Comparison of ENCODE assay signal across 8 cellular contexts in the genomic region with DNA sequence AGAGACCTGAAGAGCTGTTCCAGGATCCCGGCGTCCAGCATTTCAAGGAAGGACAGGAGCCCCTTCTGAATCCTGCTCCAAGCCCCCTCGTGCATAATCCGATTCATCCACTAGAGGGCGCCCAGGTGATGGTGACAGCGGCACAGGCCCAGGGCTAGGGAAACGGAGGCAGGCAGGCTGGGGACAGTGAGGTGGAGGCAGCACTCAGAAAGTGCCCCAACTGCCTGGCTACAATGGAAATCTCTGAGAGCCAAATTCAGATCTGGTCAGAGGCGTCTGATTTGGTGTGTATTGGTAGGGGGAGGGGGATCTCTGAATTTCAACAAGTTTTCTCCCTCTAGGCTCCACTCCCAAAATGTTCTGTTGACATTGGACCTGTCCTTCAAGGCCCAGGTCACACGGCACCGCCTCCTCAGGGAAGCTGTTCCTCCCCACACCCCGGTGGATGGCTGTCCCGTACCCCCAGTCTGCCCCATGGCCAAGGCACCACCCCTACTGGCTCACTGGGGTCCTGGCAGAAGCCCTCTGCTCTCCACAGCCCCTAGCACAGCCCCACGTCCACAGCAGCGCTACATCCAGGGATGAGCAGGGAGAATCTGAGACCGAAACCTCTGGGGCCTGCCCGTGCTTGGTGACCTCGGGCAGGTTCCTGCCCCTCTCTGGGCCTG.
A peak's percentile ranks its signal among the peaks of the same experiment; 100 is the strongest.
DNase-seq lines count a peak whose midpoint lies in the region; ATAC-seq and TF ChIP-seq lines count a peak whose summit lies in the region.

No MANE protein-coding gene starts in this region.

- H3K4me3 Mint-ChIP-seq in CD14-positive monocyte: no peak overlapping the region
- H3K4me3 Mint-ChIP-seq in activated naive CD4-positive, alpha-beta T cell treated with anti-CD3 and anti-CD28 coated beads, Interleukin-2, amount 10 ng/mL, durations not matched to agents 7 days and 5 days: no peak overlapping the region

- peak; percentile 40 for ATAC-seq in Right ventricle myocardium inferior
- peak; percentile 51 to 80 (median 76) for ATAC-seq in psoas muscle
- ATAC-seq in GM18909 (IDR thresholded peaks at IDR 0.05; ENCODE audit: poor library complexity, unreplicated experiment): no peak

- H3K4me3 ChIP-seq in HFF-Myc (replicated peaks; ENCODE audit: low read depth, low read length): no peak overlapping the region
- H3K4me3 ChIP-seq in psoas muscle: no peak overlapping the region
- H3K4me3 ChIP-seq in vagina: no peak overlapping the region

- CTCF ChIA-PET in activated naive CD4-positive, alpha-beta T cell treated with anti-CD3 and anti-CD28 coated beads, Interleukin-2, amount 10 ng/mL, durations not matched to agents 7 days and 5 days (lab: Charles Lee): interaction anchor here (0.9 to 1.4 kb wide), 5 partner anchors 8 to 340 kb away, joined by 3 to 4 read pairs (median 3); no protein-coding TSS in a partner anchor

- peaks cover 0 to 1% (median 0%) of the 10 kb centered on the region in 7 donors for H3K9me3 Mint-ChIP-seq in CD14-positive monocyte
- no peaks in the 10 kb centered on the region for H3K9me3 Mint-ChIP-seq in activated naive CD4-positive, alpha-beta T cell treated with anti-CD3 and anti-CD28 coated beads, Interleukin-2, amount 10 ng/mL, durations not matched to agents 7 days and 5 days

- H3K27ac Mint-ChIP-seq in CD14-positive monocyte: peak overlapping the region in 1 of 7 donors; percentile 20
- H3K27ac Mint-ChIP-seq in activated naive CD4-positive, alpha-beta T cell treated with anti-CD3 and anti-CD28 coated beads, Interleukin-2, amount 10 ng/mL, durations not matched to agents 7 days and 5 days: no peak overlapping the region

- intact Hi-C loops in CD14-positive monocyte (cut with micrococcal nuclease): loop anchor here in 1 of 2 donors (5.0 kb wide), 1 partner anchor 85 kb away; no protein-coding TSS in a partner anchor
- intact Hi-C loops in Right ventricle myocardium inferior (cut with DNase I): loop anchor here (1.0 kb wide), 1 partner anchor 85 kb away; no protein-coding TSS in a partner anchor
- intact Hi-C loops in psoas muscle (cut with DNase I): loop anchor here in 1 of 2 donors (2.0 kb wide), 1 partner anchor 86 kb away; no protein-coding TSS in a partner anchor
- intact Hi-C loops in vagina (cut with DNase I): no loop called here

- H3K27ac ChIP-seq in psoas muscle (no peak overlapping the region), vagina (no peak overlapping the region)

- TF ChIP-seq POLR2A in vagina (IDR thresholded peaks at IDR 0.05): no peak

- H3K36me3 ChIP-seq in psoas muscle (ENCODE audit: insufficient read depth in 1 of 2, low read depth in 1 of 2): peaks cover 0 to 3% of the 10 kb centered on the region in 2 donors
- H3K36me3 ChIP-seq in vagina: peaks cover 0 to 12% of the 10 kb centered on the region in 2 donors

- WGBS in psoas muscle, 3 donors: 32 to 43% (median 33%) methylated on average over 17 of the region's 17 CpGs

- DNase-seq in CD14-positive monocyte (ENCODE audit: low spot score): peak; percentile 38
- no peak for DNase-seq in HFF-Myc (ENCODE audit: extremely low read depth, low read depth)
- peak; percentile 77 for DNase-seq in SK-MEL-5 (ENCODE audit: low read depth, low spot score)
- peak; percentile 83 for DNase-seq in activated naive CD4-positive, alpha-beta T cell treated with anti-CD3 and anti-CD28 coated beads, Interleukin-2, amount 10 ng/mL, durations not matched to agents 7 days and 5 days
- no peak for DNase-seq in Right ventricle myocardium inferior (ENCODE audit: missing footprints)
- DNase-seq in psoas muscle: peak; percentile 58 to 79
- no peak for DNase-seq in vagina (ENCODE audit: extremely low spot score in 2 of 2)

- no peaks in the 10 kb centered on the region for H3K27me3 ChIP-seq in psoas muscle (ENCODE audit: insufficient read depth in 3 of 3, low read length in 2 of 3)
- H3K27me3 ChIP-seq in vagina: no peaks in the 10 kb centered on the region

- no peaks in the 10 kb centered on the region for H3K27me3 Mint-ChIP-seq in CD14-positive monocyte (ENCODE audit: low read depth in 3 of 3)
- H3K27me3 Mint-ChIP-seq in activated naive CD4-positive, alpha-beta T cell treated with anti-CD3 and anti-CD28 coated beads, Interleukin-2, amount 10 ng/mL, durations not matched to agents 7 days and 5 days: no peaks in the 10 kb centered on the region

- TF ChIP-seq CTCF in CD14-positive monocyte (IDR thresholded peaks at IDR 0.05) (peak; percentile 97), HFF-Myc (IDR thresholded peaks at IDR 0.05; ENCODE audit: low read depth, low read length, missing control alignments) (peak; percentile 90), psoas muscle (IDR thresholded peaks at IDR 0.05) (peak; percentile 76), vagina (IDR thresholded peaks at IDR 0.05) (peak; percentile 48 to 77 (median 73))

- peaks cover 37 to 50% of the 10 kb centered on the region in 2 donors for H3K36me3 Mint-ChIP-seq in CD14-positive monocyte
- H3K36me3 Mint-ChIP-seq in activated naive CD4-positive, alpha-beta T cell treated with anti-CD3 and anti-CD28 coated beads, Interleukin-2, amount 10 ng/mL, durations not matched to agents 7 days and 5 days: peaks cover 4% of the 10 kb centered on the region

- H3K4me1 Mint-ChIP-seq in CD14-positive monocyte: peaks cover 17% of the 10 kb centered on the region
- peaks cover 5% of the 10 kb centered on the region for H3K4me1 Mint-ChIP-seq in activated naive CD4-positive, alpha-beta T cell treated with anti-CD3 and anti-CD28 coated beads, Interleukin-2, amount 10 ng/mL, durations not matched to agents 7 days and 5 days

- H3K4me1 ChIP-seq in psoas muscle: no peaks in the 10 kb centered on the region
- H3K4me1 ChIP-seq in vagina: peaks cover 33% of the 10 kb centered on the region

- H3K9me3 ChIP-seq in psoas muscle (no peaks in the 10 kb centered on the region), vagina (no peaks in the 10 kb centered on the region)

- in situ Hi-C loops in SK-MEL-5 (cut with HindIII; ENCODE audit: low pct_unique_long_range_greater_than_20kb, low sequenced_read_pairs): no loop called here

Comparison
In these comparisons a context has a peak if more than half of its experiments do, and no peak if none do; other contexts are left out.
1. DNase-seq: peak in CD14-positive monocyte (single experiment), SK-MEL-5 (single experiment), activated naive CD4-positive, alpha-beta T cell treated with anti-CD3 and anti-CD28 coated beads, Interleukin-2, amount 10 ng/mL, durations not matched to agents 7 days and 5 days (single experiment) and psoas muscle (2 of 2); none in HFF-Myc (single experiment), Right ventricle myocardium inferior (single experiment) and vagina (0 of 2).
2. Peak in every context shown above with its lines, with median percentiles within 50 percentile points of each other: CTCF ChIP-seq.